13 cellular contexts compared by ENCODE assay signal in the genomic region with DNA sequence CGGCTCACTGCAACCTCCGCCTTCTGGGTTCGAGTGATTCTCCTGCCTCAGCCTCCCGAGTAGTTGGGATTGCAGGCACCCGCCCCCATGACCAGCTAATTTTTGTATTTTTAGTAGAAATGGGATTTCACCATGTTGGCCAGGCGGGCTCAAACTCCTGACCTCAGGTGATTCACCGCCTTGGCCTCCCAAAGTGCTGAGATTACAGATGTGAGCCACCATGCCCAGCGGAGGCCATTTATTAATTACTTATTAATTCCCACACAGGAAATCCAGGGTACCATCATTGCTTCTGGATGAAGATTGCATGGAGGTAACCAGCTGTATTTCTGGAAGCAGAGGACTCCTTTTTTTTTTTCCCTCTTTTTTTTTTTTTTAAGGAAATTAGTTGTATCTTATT. TPM values are rescaled to one million over a fixed set of nuclear protein-coding genes. Genes with fewer than 3 reads are reported as not detected.
DNase-seq lines count a peak whose midpoint lies in the region; ATAC-seq, FAIRE-seq and TF ChIP-seq lines count a peak whose summit lies in the region.
"Had no signal": no experiment of that assay in that cellular context is flagged by ENCODE, and none has a peak within 500 bp of the region (broad histone marks: within the 10 kb centered on the region; RNA-seq: fewer than 3 reads in every experiment).

No MANE protein-coding gene starts in this region.

- no peaks in the 10 kb centered on the region for H3K9me3 Mint-ChIP-seq in CD8-positive, alpha-beta T cell
- H3K9me3 Mint-ChIP-seq in osteocyte (ENCODE audit: unreplicated experiment) (no peaks in the 10 kb centered on the region), HFFc6 (no peaks in the 10 kb centered on the region)
- H3K9me3 Mint-ChIP-seq: CD4-positive, CD25-positive, alpha-beta regulatory T cell had no signal

- peaks cover 12% of the 10 kb centered on the region; the same call in 1 of the 3 replicates for H3K36me3 ChIP-seq in K562 (ENCODE audit: control insufficient read depth, insufficient read depth, low read length)
- no peaks in the 10 kb centered on the region for H3K36me3 ChIP-seq in CD8-positive, alpha-beta T cell (ENCODE audit: insufficient read depth, low read length)
- H3K36me3 ChIP-seq in spleen: peaks cover 0 to 10% (median 0%) of the 10 kb centered on the region in 6 donors

- no peak for ATAC-seq in A549
- no peak for ATAC-seq in K562
- no peak for ATAC-seq in CD8-positive, alpha-beta T cell
- ATAC-seq: HCT116 had no signal

- H3K27me3 ChIP-seq in K562 (ENCODE audit: control insufficient read depth in 2 of 2, insufficient read depth in 2 of 2, low read length in 2 of 2) (no peaks in the 10 kb centered on the region), spleen (replicated peaks in 1 of 7) (no peaks in the 10 kb centered on the region)
- H3K27me3 ChIP-seq in CD8-positive, alpha-beta T cell (ENCODE audit: insufficient read depth, low read length): no peaks in the 10 kb centered on the region
- H3K27me3 ChIP-seq: BLaER1 treated with 17β-estradiol and CSF1 and Interleukin-3, amounts not matched to agents 10 nM and 100 nM had no signal

- H3K4me3 ChIP-seq in A549: no peak overlapping the region
- H3K4me3 ChIP-seq in K562: no peak overlapping the region
- H3K4me3 ChIP-seq in CD8-positive, alpha-beta T cell (ENCODE audit: low read depth, low read length): no peak overlapping the region
- H3K4me3 ChIP-seq in spleen: no peak overlapping the region
- H3K4me3 ChIP-seq: BLaER1 treated with 17β-estradiol and CSF1 and Interleukin-3, amounts not matched to agents 10 nM and 100 nM had no signal

- H3K4me1 Mint-ChIP-seq in CD8-positive, alpha-beta T cell (ENCODE audit: low read depth): no peaks in the 10 kb centered on the region
- H3K4me1 Mint-ChIP-seq in osteocyte (ENCODE audit: unreplicated experiment) (peaks cover 28% of the 10 kb centered on the region), HFFc6 (ENCODE audit: low read depth) (peaks cover 51% of the 10 kb centered on the region)

- peaks cover 28% of the 10 kb centered on the region; the same call in 2 of the 3 replicates for H3K4me1 ChIP-seq in A549
- no peaks in the 10 kb centered on the region for H3K4me1 ChIP-seq in K562 (replicated peaks in 1 of 2; ENCODE audit: control insufficient read depth in 2 of 2, insufficient read depth in 2 of 2, low read length in 2 of 2)
- H3K4me1 ChIP-seq in CD8-positive, alpha-beta T cell (ENCODE audit: insufficient read depth, low read length): no peaks in the 10 kb centered on the region
- H3K4me1 ChIP-seq in spleen: peaks cover 5 to 38% (median 17%) of the 10 kb centered on the region in 6 donors

- peaks cover 7% of the 10 kb centered on the region for H3K36me3 Mint-ChIP-seq in CD8-positive, alpha-beta T cell
- H3K36me3 Mint-ChIP-seq in osteocyte (ENCODE audit: unreplicated experiment) (peaks cover 5% of the 10 kb centered on the region), HFFc6 (ENCODE audit: low read depth) (peaks cover 5% of the 10 kb centered on the region; the same call in 1 of the 2 replicates)
- H3K36me3 Mint-ChIP-seq: CD4-positive, CD25-positive, alpha-beta regulatory T cell had no signal

- no peaks in the 10 kb centered on the region for H4K20me1 ChIP-seq in K562 (replicated peaks; ENCODE audit: control insufficient read depth, insufficient read depth, low read length)

- no peak for DNase-seq in A549 (ENCODE audit: low read depth in 1 of 2, low spot score in 1 of 2)
- peak; percentile 40 for DNase-seq in HK-2 (ENCODE audit: unreplicated experiment)
- DNase-seq in K562 (ENCODE audit: extremely low read depth in 1 of 4, low spot score in 3 of 4): no peak
- DNase-seq in kidney tubule cell (ENCODE audit: low spot score): peak; percentile 87
- no peak for DNase-seq in CD8-positive, alpha-beta T cell
- DNase-seq in osteocyte (ENCODE audit: extremely low spot score, unreplicated experiment): no peak
- DNase-seq in spleen: no peak
- no peak for DNase-seq in HFFc6
- DNase-seq: CD4-positive, CD25-positive, alpha-beta regulatory T cell; DMS79 had no signal

- no peaks in the 10 kb centered on the region for H3K9me1 ChIP-seq in K562 (ENCODE audit: control insufficient read depth, insufficient read depth, low read length)

- CTCF ChIA-PET in A549 (lab: Yijun Ruan, JAX) (no interaction called here), K562 (lab: Yijun Ruan, JAX; ENCODE audit: low intra/inter-chr PET ratio) (no interaction called here)
- CTCF ChIA-PET in CD8-positive, alpha-beta T cell (lab: Charles Lee): no interaction called here

- TF ChIP-seq POLR2A in A549 (IDR thresholded peaks at IDR 0.05; ENCODE audit: low read length) (no peak), K562 (conservative IDR thresholded peaks at IDR 0.05) (no peak), spleen (IDR thresholded peaks at IDR 0.05) (no peak)

- no peaks in the 10 kb centered on the region for H3K9me3 ChIP-seq in A549
- no peaks in the 10 kb centered on the region for H3K9me3 ChIP-seq in K562 (replicated peaks; ENCODE audit: control insufficient read depth, insufficient read depth, low read depth, low read length)
- no peaks in the 10 kb centered on the region for H3K9me3 ChIP-seq in CD8-positive, alpha-beta T cell (ENCODE audit: low read length)
- no peaks in the 10 kb centered on the region for H3K9me3 ChIP-seq in spleen
- H3K9me3 ChIP-seq: BLaER1 treated with 17β-estradiol and CSF1 and Interleukin-3, amounts not matched to agents 10 nM and 100 nM had no signal

- H3K27ac ChIP-seq in A549: no peak overlapping the region
- no peak overlapping the region for H3K27ac ChIP-seq in K562 (ENCODE audit: extremely low read depth, low read depth, low read length)
- no peak overlapping the region for H3K27ac ChIP-seq in CD8-positive, alpha-beta T cell (ENCODE audit: low read depth, low read length)
- no peak overlapping the region for H3K27ac ChIP-seq in spleen
- H3K27ac ChIP-seq: 22Rv1; BLaER1 treated with 17β-estradiol and CSF1 and Interleukin-3, amounts not matched to agents 10 nM and 100 nM had no signal

- no peak for FAIRE-seq in A549 (lab: Jason Lieb, UNC)
- no peak for FAIRE-seq in K562 (lab: Jason Lieb, UNC)

- no peak for TF ChIP-seq CTCF in A549 (IDR thresholded peaks at IDR 0.05)
- no peak for TF ChIP-seq CTCF in K562 (IDR thresholded peaks at IDR 0.05 in 2 of 3, conservative IDR thresholded peaks at IDR 0.05 in 1 of 3; ENCODE audit: insufficient read depth in 2 of 3, low read depth in 1 of 3, low read length in 3 of 3)
- TF ChIP-seq CTCF in CD8-positive, alpha-beta T cell (IDR thresholded peaks at IDR 0.05): no peak
- no peak for TF ChIP-seq CTCF in osteocyte (IDR thresholded peaks at IDR 0.05)
- no peak for TF ChIP-seq CTCF in spleen (IDR thresholded peaks at IDR 0.05 in 8 of 11, conservative IDR thresholded peaks at IDR 0.05 in 3 of 11)
- no peak for TF ChIP-seq CTCF in HFFc6 (IDR thresholded peaks at IDR 0.05)

- 84% methylated on average over 8 of the region's 8 CpGs for WGBS in A549 (ENCODE audit: missing lambda C conversion rate)
- 95% methylated on average over 8 of the region's 8 CpGs for whole genome bisulfite sequencing in K562 (ENCODE audit: insufficient coverage, low coverage, missing lambda C conversion rate)
- 96 to 99% (median 98%) methylated on average over 8 of the region's 8 CpGs for WGBS in spleen, 5 donors

- no peak overlapping the region for H3K9ac ChIP-seq in K562 (ENCODE audit: insufficient read depth in 1 of 2, low read depth in 2 of 2, low read length in 2 of 2)
- H3K9ac ChIP-seq: BLaER1 treated with 17β-estradiol and CSF1 and Interleukin-3, amounts not matched to agents 10 nM and 100 nM had no signal

- intact Hi-C loops in K562 (cut with micrococcal nuclease) (no loop called here), spleen (cut with DNase I; ENCODE audit: low total_unique reads) (no loop called here)
- intact Hi-C loops in CD8-positive, alpha-beta T cell (cut with DNase I, micrococcal nuclease): no loop called here

- no peak overlapping the region for H3K4me3 Mint-ChIP-seq in CD8-positive, alpha-beta T cell
- no peak overlapping the region for H3K4me3 Mint-ChIP-seq in osteocyte (ENCODE audit: unreplicated experiment)
- no peak overlapping the region for H3K4me3 Mint-ChIP-seq in HFFc6
- H3K4me3 Mint-ChIP-seq: CD4-positive, CD25-positive, alpha-beta regulatory T cell had no signal

- no TSS peak for BruUV-seq in K562 (replicated peaks; lab: Mats Ljungman, UMichigan)

- in situ Hi-C loops in K562 (cut with MboI): no loop called here

- TF ChIP-seq EP300 in A549 (IDR thresholded peaks at IDR 0.05) (no peak), K562 (IDR thresholded peaks at IDR 0.05; ENCODE audit: low read length) (no peak)

- no peaks in the 10 kb centered on the region for H3K27me3 Mint-ChIP-seq in CD8-positive, alpha-beta T cell (ENCODE audit: low read depth)
- H3K27me3 Mint-ChIP-seq in osteocyte (ENCODE audit: unreplicated experiment) (no peaks in the 10 kb centered on the region), HFFc6 (ENCODE audit: insufficient read depth) (no peaks in the 10 kb centered on the region)
- H3K27me3 Mint-ChIP-seq: CD4-positive, CD25-positive, alpha-beta regulatory T cell had no signal

- POLR2A ChIA-PET in A549 (lab: Yijun Ruan, JAX): no interaction called here
- POLR2A ChIA-PET in K562 (lab: Yijun Ruan, JAX): no interaction called here
- POLR2A ChIA-PET in CD8-positive, alpha-beta T cell (lab: Charles Lee): no interaction called here

- H3K79me2 ChIP-seq in K562 (ENCODE audit: control insufficient read depth, insufficient read depth, low read length): 0 out of 3 replicates have a peak, but pooled peaks cover 3% of the 10 kb centered on the region

- H3K27ac Mint-ChIP-seq in CD8-positive, alpha-beta T cell: no peak overlapping the region
- no peak overlapping the region for H3K27ac Mint-ChIP-seq in osteocyte (ENCODE audit: unreplicated experiment)
- no peak overlapping the region for H3K27ac Mint-ChIP-seq in HFFc6
- H3K27ac Mint-ChIP-seq: CD4-positive, CD25-positive, alpha-beta regulatory T cell had no signal

- no peak for TF ChIP-seq RAD21 in A549 (conservative IDR thresholded peaks at IDR 0.05 in 1 of 2, IDR thresholded peaks at IDR 0.05 in 1 of 2)
- no peak for TF ChIP-seq RAD21 in K562 (CRISPR knock-in tag; conservative IDR thresholded peaks at IDR 0.05 in 1 of 2, IDR thresholded peaks at IDR 0.05 in 1 of 2)

- H3K4me2 ChIP-seq in A549 (peak overlapping the region; percentile 8; the same call in 1 of the 3 replicates), K562 (ENCODE audit: insufficient read depth, low read length) (no peak overlapping the region)
- H3K4me2 ChIP-seq: BLaER1 treated with 17β-estradiol and CSF1 and Interleukin-3, amounts not matched to agents 10 nM and 100 nM had no signal

- no peak overlapping the region for H2AFZ ChIP-seq in K562 (ENCODE audit: low read depth, low read length)

RNA-seq across cellular contexts. Expression of gene MAP4, which starts 37.8 kb away (rescaled TPM):
- polyA plus RNA-seq in A549 (2011; rRNA removed): 90.1 and 98.5 TPM in 2 replicates
- polyA plus RNA-seq in A549 (2012; cell fraction: cytosol; rRNA removed): 59.8 and 72.2 TPM in 2 replicates
- 165 and 169 TPM in 2 replicates for polyA plus RNA-seq in A549 (2012; cell fraction: nucleus; rRNA removed)
- 77.7 to 84.4 TPM (median 80.6 TPM) in 3 replicates for polyA plus RNA-seq in A549 (2017; fragmentation: RNase III; extraction: RNeasy Plus Mini Kit Qiagen cat#74134 plus additional on column Dnase treatment)
- polyA minus RNA-seq in A549 (2011; rRNA and poly(A)+ RNA removed): 71.2 and 82.7 TPM in 2 replicates
- 226 and 367 TPM in 2 replicates for total RNA-seq in K562 (2011; cell fraction: chromatin; rRNA removed; ENCODE audit: low replicate concordance)
- total RNA-seq in K562 (2011; cell fraction: nucleolus; rRNA removed): 101 and 119 TPM in 2 replicates
- total RNA-seq in K562 (2011; cell fraction: nucleoplasm; rRNA removed): 181 and 221 TPM in 2 replicates
- 34.6 and 40.4 TPM in 2 replicates for total RNA-seq in K562 (2014; rRNA removed)
- total RNA-seq in K562 (2014; rRNA removed; fragmentation: Illumina TruSeq; extraction: Trizol): 36.8 and 43.5 TPM in 2 replicates
- total RNA-seq in K562 (2015; rRNA removed; fragmentation: Illumina TruSeq; extraction: Trizol): 36.4 and 42.6 TPM in 2 replicates
- total RNA-seq in K562 (2021): 127 and 141 TPM in 2 replicates
- polyA plus RNA-seq in K562 (2011; rRNA removed): 37.5 and 84.6 TPM in 2 replicates
- 30.2 and 30.6 TPM in 2 replicates for polyA plus RNA-seq in K562 (2011; cell fraction: cytosol; rRNA removed)
- polyA plus RNA-seq in K562 (2011; cell fraction: nucleus; rRNA removed): 121 and 136 TPM in 2 replicates
- 98.2 and 126 TPM in 2 replicates for polyA plus RNA-seq in K562 (2012)
- 101 and 107 TPM in 2 replicates for polyA plus RNA-seq in K562 (2014; fragmentation: Illumina TruSeq; extraction: Trizol)
- 10 to 100 TPM; 13.3 to 28.4 TPM for polyA plus RNA-seq in K562 (2014; fragmentation: Nextera tagmentation; extraction: Ambion mirVana)
- 47.5 and 60.3 TPM in 2 replicates for polyA plus RNA-seq in K562 (2014; rRNA removed)
- 58.4 and 87.1 TPM in 2 replicates for polyA minus RNA-seq in K562 (2011; rRNA and poly(A)+ RNA removed)
- 71.3 and 73.1 TPM in 2 replicates for polyA minus RNA-seq in K562 (2011; cell fraction: cytosol; rRNA and poly(A)+ RNA removed)
- polyA minus RNA-seq in K562 (2011; cell fraction: nucleus; rRNA and poly(A)+ RNA removed): 34.2 and 56.4 TPM in 2 replicates
- 10 to 100 TPM; 33.2 to 34.1 TPM for total RNA-seq in CD8-positive, alpha-beta T cell
- 275 and 295 TPM in 2 replicates for total RNA-seq in osteocyte
- 100 to 1,000 TPM in 5 of 7 donors, 10 to 100 TPM in 2; 92.9 to 163 (median 109) TPM for total RNA-seq in spleen
- polyA plus RNA-seq in spleen: 10 to 100 TPM; 22.3 to 51.4 (median 25.0) TPM
- total RNA-seq in HFFc6 (2021; fragmentation: NEBNext Ultra II Directional; extraction: Animal tissue kit (Norgen Biotek cat#: 25700)): 100 to 1,000 TPM; 294 to 328 (median 312) TPM

Comparison
In these comparisons a context has a peak if more than half of its experiments do, and no peak if none do; other contexts are left out.
1. DNase-seq: peak in HK-2 (single experiment) and kidney tubule cell (single experiment); none in A549 (0 of 2), K562 (0 of 4), CD8-positive, alpha-beta T cell (0 of 7), osteocyte (single experiment), spleen (single experiment) and HFFc6 (single experiment).